Comparison of ENCODE assay signal across 10 cellular contexts in genomic region chr9:755454-756381, GRCh38.
DNase-seq lines count a peak whose midpoint lies in the region; ATAC-seq and TF ChIP-seq lines count a peak whose summit lies in the region.
"Had no signal": no experiment of that assay in that cellular context is flagged by ENCODE, and none has a peak within 500 bp of the region (broad histone marks: within the 10 kb centered on the region; RNA-seq: fewer than 3 reads in every experiment).

No MANE protein-coding gene starts in this region.

- TF ChIP-seq EP300 in Ishikawa (IDR thresholded peaks at IDR 0.05; ENCODE audit: borderline replicate concordance), result no peak

- no peak for TF ChIP-seq RAD21 in Ishikawa (IDR thresholded peaks at IDR 0.05; ENCODE audit: low read depth)

- intact Hi-C loops in adrenal gland (cut with DNase I), result loop anchor here in 1 of 2 donors (5.0 kb wide), 1 partner anchor 143 kb away; no protein-coding TSS in a partner anchor

- peak overlapping the region in 1 of 5 donors; percentile 70 for H3K27ac ChIP-seq in adrenal gland
- H3K27ac ChIP-seq: neural progenitor cell had no signal

- H3K4me1 ChIP-seq in adrenal gland (replicated peaks in 1 of 2), result peaks cover 0 to 12% of the 10 kb centered on the region in 2 donors
- H3K4me1 ChIP-seq: neural progenitor cell had no signal

- no peak for TF ChIP-seq POLR2A in adrenal gland (IDR thresholded peaks at IDR 0.05)

- H3K27me3 ChIP-seq in adrenal gland, result no peaks in the 10 kb centered on the region
- H3K27me3 ChIP-seq: neural progenitor cell had no signal

- DNase-seq in GM03348 (ENCODE audit: low spot score) (peak; percentile 76), adrenal gland (peak in 6 of 7 donors; percentile 17 to 57 (median 36)), myocyte (ENCODE audit: low read depth) (peak; percentile 98), NCI-H526 (lab: John Stamatoyannopoulos, UW) (no peak), HPDE6-E6E7 (ENCODE audit: extremely low spot score) (no peak), NCI-H2029 (lab: John Stamatoyannopoulos, UW) (no peak)
- DNase-seq: activated T-cell treated with anti-CD3 and anti-CD28 coated beads for 4 hours had no signal

- no peak for TF ChIP-seq CTCF in adrenal gland (IDR thresholded peaks at IDR 0.05)

- no peak overlapping the region for H3K4me3 ChIP-seq in adrenal gland
- H3K4me3 ChIP-seq: neural progenitor cell had no signal

- no peaks in the 10 kb centered on the region for H3K36me3 ChIP-seq in adrenal gland (replicated peaks in 1 of 2)
- H3K36me3 ChIP-seq: neural progenitor cell had no signal

- no peaks in the 10 kb centered on the region for H3K9me3 ChIP-seq in adrenal gland (replicated peaks in 1 of 3)

- 71 to 83% (median 81%) methylated on average over 11 to 12 of the region's 12 CpGs for WGBS in adrenal gland, 4 donors

- ATAC-seq in GM19397 (IDR thresholded peaks at IDR 0.05; ENCODE audit: unreplicated experiment), result no peak

TF ChIP-seq in Ishikawa, 13 proteins besides CTCF, POLR2A, EP300 and RAD21:
- no peak for TF ChIP-seq TEAD4 (IDR thresholded peaks at IDR 0.05)
- TF ChIP-seq CEBPB (IDR thresholded peaks at IDR 0.05), result peak; percentile 73; the same call in 1 of the 2 replicates
- no peak for TF ChIP-seq ZBTB7A (IDR thresholded peaks at IDR 0.05; ENCODE audit: low read depth)
- TF ChIP-seq CREB1 (IDR thresholded peaks at IDR 0.05; ENCODE audit: low read depth), result no peak
- TF ChIP-seq TCF12 (IDR thresholded peaks at IDR 0.05; ENCODE audit: low read depth), result no peak

Comparison
In these comparisons a context has a peak if more than half of its experiments do, and no peak if none do; other contexts are left out.
1. DNase-seq: peak in GM03348 (single experiment), adrenal gland (6 of 7) and myocyte (single experiment); none in NCI-H526 (0 of 2), HPDE6-E6E7 (single experiment) and NCI-H2029 (single experiment).